In genomic region chr6:4485735-4486134, GRCh38 we compare ENCODE assay signal across 23 cellular contexts.
A peak's percentile ranks its signal among the peaks of the same experiment; 100 is the strongest.
DNase-seq lines count a peak whose midpoint lies in the region; ATAC-seq, FAIRE-seq and TF ChIP-seq lines count a peak whose summit lies in the region.
"Had no signal": no experiment of that assay in that cellular context is flagged by ENCODE, and none has a peak within 500 bp of the region (broad histone marks: within the 10 kb centered on the region; RNA-seq: fewer than 3 reads in every experiment).

No MANE protein-coding gene starts in this region.

- no peaks in the 10 kb centered on the region for H3K4me1 ChIP-seq in HepG2 (ENCODE audit: insufficient read depth, low read length)
- H3K4me1 ChIP-seq in right lobe of liver: no peaks in the 10 kb centered on the region
- no peaks in the 10 kb centered on the region for H3K4me1 ChIP-seq in left lung

- CTCF ChIA-PET in HepG2 (lab: Yijun Ruan, JAX; ENCODE audit: low intra/inter-chr PET ratio, low total read pairs): no interaction called here

- no peak overlapping the region for H3K4me2 ChIP-seq in HepG2 (ENCODE audit: low read depth, low read length)
- H3K4me2 ChIP-seq: BLaER1 had no signal

- in situ Hi-C loops in HepG2 (cut with HindIII; ENCODE audit: extremely low pct_ligation_motif_present, low pct_unique_long_range_greater_than_20kb): no loop called here

- no peaks in the 10 kb centered on the region for H3K27me3 Mint-ChIP-seq in mesothelial cell of epicardium (ENCODE audit: low read depth)

- POLR2A ChIA-PET in HepG2 (lab: Yijun Ruan, JAX): no interaction called here

- H3K9ac ChIP-seq in HepG2 (ENCODE audit: insufficient read depth, low read depth, low read length): no peak overlapping the region
- H3K9ac ChIP-seq: BLaER1, GM23248 had no signal

- no peak overlapping the region for H3K4me3 Mint-ChIP-seq in mesothelial cell of epicardium
- H3K4me3 Mint-ChIP-seq: B cell; CD4-positive, CD25-positive, alpha-beta regulatory T cell; CD8-positive, alpha-beta T cell; H9 had no signal

- intact Hi-C loops in HepG2 (cut with micrococcal nuclease; ENCODE audit: unreplicated experiment) (no loop called here), right lobe of liver (cut with DNase I) (no loop called here), left lung (cut with DNase I) (no loop called here)

- no peak for TF ChIP-seq RAD21 in HepG2 (CRISPR knock-in tag; IDR thresholded peaks at IDR 0.05)

- 21% methylated on average over 5 of the region's 5 CpGs for WGBS in HepG2 (ENCODE audit: low lambda C conversion rate)
- 90% methylated on average over 3 of the region's 5 CpGs for WGBS in right lobe of liver (ENCODE audit: insufficient coverage, low coverage, low lambda C conversion rate, missing lambda C conversion rate)

- H3K9me3 Mint-ChIP-seq in mesothelial cell of epicardium: peaks cover 28% of the 10 kb centered on the region

- no peaks in the 10 kb centered on the region for H3K79me2 ChIP-seq in HepG2 (ENCODE audit: insufficient read depth, low read length)

- peaks cover 43% of the 10 kb centered on the region for H3K4me1 Mint-ChIP-seq in mesothelial cell of epicardium
- H3K4me1 Mint-ChIP-seq: B cell; CD4-positive, CD25-positive, alpha-beta regulatory T cell had no signal

- H3K27me3 ChIP-seq in HepG2 (ENCODE audit: control insufficient read depth in 1 of 2, insufficient read depth in 2 of 2, low read length in 2 of 2) (peaks cover 1 to 16% of the 10 kb centered on the region in 2 experiments; a peak in 3 of 5 replicates), right lobe of liver (no peaks in the 10 kb centered on the region), left lung (no peaks in the 10 kb centered on the region)
- H3K27me3 ChIP-seq: BLaER1 had no signal

- H3K36me3 Mint-ChIP-seq in mesothelial cell of epicardium: peaks cover 19% of the 10 kb centered on the region
- H3K36me3 Mint-ChIP-seq: CD4-positive, CD25-positive, alpha-beta regulatory T cell; CD8-positive, alpha-beta T cell had no signal

- ATAC-seq in HepG2 (no peak), right lobe of liver (no peak), GM21390 (IDR thresholded peaks at IDR 0.05; ENCODE audit: unreplicated experiment) (no peak), HG02970 (IDR thresholded peaks at IDR 0.05; ENCODE audit: low FRiP score, unreplicated experiment) (no peak), left lung (no peak)
- ATAC-seq: CD8-positive, alpha-beta T cell; GM12878; HCT116 had no signal

- H3K27ac Mint-ChIP-seq in mesothelial cell of epicardium: peak overlapping the region; percentile 89
- H3K27ac Mint-ChIP-seq: B cell; CD4-positive, CD25-positive, alpha-beta regulatory T cell; CD8-positive, alpha-beta T cell had no signal

- no TSS peak for BruUV-seq in HepG2 (replicated peaks; lab: Mats Ljungman, UMichigan)

- H2AFZ ChIP-seq in HepG2 (ENCODE audit: low read length): no peak overlapping the region
- H2AFZ ChIP-seq: GM23248 had no signal

- H4K20me1 ChIP-seq in HepG2 (ENCODE audit: insufficient read depth, low read length): no peaks in the 10 kb centered on the region
- H4K20me1 ChIP-seq: BLaER1 had no signal

- H3K9me3 ChIP-seq in HepG2 (ENCODE audit: low read length) (peaks cover 25% of the 10 kb centered on the region), right lobe of liver (no peaks in the 10 kb centered on the region), left lung (peaks cover 0 to 26% of the 10 kb centered on the region in 2 donors)

- no peaks in the 10 kb centered on the region for H3K36me3 ChIP-seq in HepG2 (replicated peaks in 1 of 2; ENCODE audit: control insufficient read depth in 1 of 2, insufficient read depth in 2 of 2, low read length in 2 of 2)
- no peaks in the 10 kb centered on the region for H3K36me3 ChIP-seq in right lobe of liver
- H3K36me3 ChIP-seq in left lung: no peaks in the 10 kb centered on the region
- H3K36me3 ChIP-seq: BLaER1 had no signal

- no peak for TF ChIP-seq POLR2A in HepG2 (IDR thresholded peaks at IDR 0.05; ENCODE audit: insufficient read depth in 1 of 2, low read depth in 2 of 2, low read length in 2 of 2)
- TF ChIP-seq POLR2A in right lobe of liver (IDR thresholded peaks at IDR 0.05): no peak

- H3K27ac ChIP-seq in HepG2 (ENCODE audit: extremely low read length, insufficient read depth, low read length) (no peak overlapping the region), right lobe of liver (no peak overlapping the region), left lung (no peak overlapping the region)
- H3K27ac ChIP-seq: 22Rv1, BLaER1, C4-2B, GM23248 had no signal

- TF ChIP-seq CTCF in HepG2 (CRISPR knock-in tag; IDR thresholded peaks at IDR 0.05): no peak
- TF ChIP-seq CTCF in right lobe of liver (IDR thresholded peaks at IDR 0.05): no peak
- TF ChIP-seq CTCF in mesothelial cell of epicardium (IDR thresholded peaks at IDR 0.05; ENCODE audit: unreplicated experiment): no peak
- no peak for TF ChIP-seq CTCF in left lung (IDR thresholded peaks at IDR 0.05)

- DNase-seq in HepG2 (ENCODE audit: low spot score) (no peak), right lobe of liver (no peak), islet precursor cell (peak; percentile 27), mesothelial cell of epicardium (ENCODE audit: low spot score in 2 of 2, unreplicated experiment in 2 of 2) (no peak), left lung (no peak), nucleus accumbens (lab: John Stamatoyannopoulos, UW) (no peak)
- DNase-seq: Caco-2; CD4-positive, CD25-positive, alpha-beta regulatory T cell; CD8-positive, alpha-beta T cell; DMS153; DND-41; GDM1; GM23248; H9 had no signal

- H3K4me3 ChIP-seq in HepG2 (replicated peaks in 1 of 3; ENCODE audit: insufficient read depth in 1 of 3, low read depth in 2 of 3, low read length in 3 of 3): no peak overlapping the region
- no peak overlapping the region for H3K4me3 ChIP-seq in right lobe of liver
- no peak overlapping the region for H3K4me3 ChIP-seq in left lung
- H3K4me3 ChIP-seq: BLaER1, GM12878, GM23248 had no signal

- FAIRE-seq in HepG2 (lab: Jason Lieb, UNC): no peak
- FAIRE-seq: A204.1, GM12878 had no signal

- TF ChIP-seq EP300 in HepG2 (IDR thresholded peaks at IDR 0.05; ENCODE audit: low read depth in 2 of 2, low read length in 2 of 2) (no peak), HepG2 (CRISPR knock-in tag; IDR thresholded peaks at IDR 0.05; ENCODE audit: borderline replicate concordance) (no peak)

TF ChIP-seq in HepG2, 621 proteins besides CTCF, POLR2A, EP300 and RAD21:
- TF ChIP-seq NBN (conservative IDR thresholded peaks at IDR 0.05) (no peak), ZNF543 (CRISPR knock-in tag; IDR thresholded peaks at IDR 0.05) (peak; percentile 81; the same call in 1 of the 2 replicates)
TF ChIP-seq in HepG2: peak in this region for 1.
